Comparison of ENCODE assay signal across 8 cellular contexts in the genomic region with DNA sequence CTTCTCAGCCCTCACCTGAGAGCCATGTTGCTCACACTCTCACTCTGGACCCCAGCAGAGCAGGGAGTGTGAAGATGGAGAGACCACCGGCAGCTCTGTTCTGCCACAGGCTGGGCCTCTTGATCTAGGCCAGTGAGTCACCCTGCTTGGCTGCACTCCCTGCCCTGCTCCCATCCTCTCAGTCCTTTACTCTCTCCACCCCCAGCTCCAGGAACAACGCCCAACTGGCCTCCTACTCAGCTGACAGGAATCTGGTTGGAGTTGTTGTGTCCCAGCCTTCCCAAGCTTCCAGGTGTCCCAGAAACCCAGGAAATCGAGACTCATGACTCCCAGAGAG.
DNase-seq lines count a peak whose midpoint lies in the region; ATAC-seq and TF ChIP-seq lines count a peak whose summit lies in the region.

A gene with protein sequence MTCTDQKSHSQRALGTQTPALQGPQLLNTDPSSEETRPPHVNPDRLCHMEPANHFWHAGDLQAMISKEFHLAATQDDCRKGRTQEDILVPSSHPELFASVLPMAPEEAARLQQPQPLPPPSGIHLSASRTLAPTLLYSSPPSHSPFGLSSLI (plus strand): TSS at position 261 of the 337 bp plus-strand sequence. CDS start 14,833 bp downstream, outside the sequence.

- DNase-seq in GM13976 (ENCODE audit: low spot score) (peak; percentile 6), astrocyte of the cerebellum (ENCODE audit: low read depth) (peak; percentile 93), iPS-NIHi11 (ENCODE audit: low spot score) (peak; percentile 46), DMS 273 (lab: John Stamatoyannopoulos, UW; ENCODE audit: unreplicated experiment) (no peak), SKM-1 (lab: John Stamatoyannopoulos, UW; ENCODE audit: unreplicated experiment) (no peak), putamen (ENCODE audit: low spot score) (no peak)

- TF ChIP-seq CTCF in GM13976 (IDR thresholded peaks at IDR 0.05; ENCODE audit: borderline replicate concordance, control extremely low read depth, extremely low read depth, insufficient read depth, missing control alignments): no peak
- no peak for TF ChIP-seq CTCF in astrocyte of the cerebellum (IDR thresholded peaks at IDR 0.05; ENCODE audit: low read depth, low read length, missing control alignments)

- H3K4me3 ChIP-seq in astrocyte of the cerebellum (ENCODE audit: low read depth, low read length): peak within 1 kb of the TSS; percentile 19
- peak within 1 kb of the TSS in 6 of 7 experiments; percentile 8 to 17 (median 16) for H3K4me3 ChIP-seq in skin epidermis

- ATAC-seq in GM21786 (IDR thresholded peaks at IDR 0.05; ENCODE audit: unreplicated experiment): no peak

- peak within 1 kb of the TSS in 20 of 21 experiments; percentile 31 to 91 (median 81) for H3K27ac ChIP-seq in skin epidermis

- in situ Hi-C loops in GM13976 (cut with MboI; ENCODE audit: low sequenced_read_pairs, unreplicated experiment): no loop called here
- in situ Hi-C loops in astrocyte of the cerebellum (cut with HindIII; ENCODE audit: low sequenced_read_pairs): loop anchor here (5.0 kb wide), 1 partner anchor 33 kb away; no protein-coding TSS in a partner anchor

Comparison
In these comparisons a context has a peak if more than half of its experiments do, and no peak if none do; other contexts are left out.
1. DNase-seq: peak in GM13976 (single experiment), astrocyte of the cerebellum (single experiment) and iPS-NIHi11 (single experiment); none in DMS 273 (single experiment), SKM-1 (single experiment) and putamen (single experiment).